ENCODE assay signal across 1 cellular context in the genomic region with DNA sequence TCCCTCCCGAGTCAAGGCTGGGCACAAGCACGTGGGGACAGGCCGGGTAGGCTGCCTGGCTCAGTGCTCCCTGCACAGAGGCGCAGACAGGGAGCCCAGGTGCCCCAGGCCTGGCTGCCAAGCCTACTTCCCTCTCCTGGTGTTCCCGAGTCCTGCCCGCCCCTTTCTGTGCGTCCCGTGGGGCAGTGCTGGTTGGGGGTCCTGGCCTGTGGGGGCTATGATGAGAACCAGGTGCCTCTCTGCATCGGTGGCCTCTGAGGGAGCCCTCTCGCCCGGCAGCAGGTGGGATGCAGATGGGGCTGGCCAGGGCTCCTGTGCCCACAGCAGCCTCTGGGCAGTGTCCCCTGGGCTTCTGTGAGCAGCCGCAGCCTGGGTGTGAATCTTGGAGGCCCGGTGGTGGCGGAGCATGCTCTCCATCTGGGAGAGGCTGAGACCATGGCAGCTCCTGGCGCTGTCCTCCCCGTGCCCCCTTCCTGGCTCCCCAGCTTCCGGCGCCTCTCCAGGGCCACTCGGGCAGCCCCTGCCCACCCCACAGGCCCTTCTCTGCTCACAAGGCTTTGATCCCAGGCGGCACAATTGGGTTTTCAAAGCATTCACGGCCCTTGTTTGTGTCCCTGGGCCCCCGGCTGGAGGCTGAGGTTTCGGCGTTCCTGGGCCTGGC.
TF ChIP-seq lines count a peak whose summit lies in the region.

No MANE protein-coding gene starts in this region.

TF ChIP-seq in HepG2, 621 proteins besides CTCF, POLR2A, EP300 and RAD21 (continued from another document and continues in another):
- TF ChIP-seq, protein P1, sequence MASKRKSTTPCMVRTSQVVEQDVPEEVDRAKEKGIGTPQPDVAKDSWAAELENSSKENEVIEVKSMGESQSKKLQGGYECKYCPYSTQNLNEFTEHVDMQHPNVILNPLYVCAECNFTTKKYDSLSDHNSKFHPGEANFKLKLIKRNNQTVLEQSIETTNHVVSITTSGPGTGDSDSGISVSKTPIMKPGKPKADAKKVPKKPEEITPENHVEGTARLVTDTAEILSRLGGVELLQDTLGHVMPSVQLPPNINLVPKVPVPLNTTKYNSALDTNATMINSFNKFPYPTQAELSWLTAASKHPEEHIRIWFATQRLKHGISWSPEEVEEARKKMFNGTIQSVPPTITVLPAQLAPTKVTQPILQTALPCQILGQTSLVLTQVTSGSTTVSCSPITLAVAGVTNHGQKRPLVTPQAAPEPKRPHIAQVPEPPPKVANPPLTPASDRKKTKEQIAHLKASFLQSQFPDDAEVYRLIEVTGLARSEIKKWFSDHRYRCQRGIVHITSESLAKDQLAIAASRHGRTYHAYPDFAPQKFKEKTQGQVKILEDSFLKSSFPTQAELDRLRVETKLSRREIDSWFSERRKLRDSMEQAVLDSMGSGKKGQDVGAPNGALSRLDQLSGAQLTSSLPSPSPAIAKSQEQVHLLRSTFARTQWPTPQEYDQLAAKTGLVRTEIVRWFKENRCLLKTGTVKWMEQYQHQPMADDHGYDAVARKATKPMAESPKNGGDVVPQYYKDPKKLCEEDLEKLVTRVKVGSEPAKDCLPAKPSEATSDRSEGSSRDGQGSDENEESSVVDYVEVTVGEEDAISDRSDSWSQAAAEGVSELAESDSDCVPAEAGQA (IDR thresholded peaks at IDR 0.05; ENCODE audit: low read depth), result no peak
- TF ChIP-seq, protein P1 (CRISPR knock-in tag; IDR thresholded peaks at IDR 0.05; ENCODE audit: borderline replicate concordance), result no peak
- TF ChIP-seq ZSCAN9 (CRISPR knock-in tag; IDR thresholded peaks at IDR 0.05; ENCODE audit: borderline replicate concordance) (no peak), ZFP82 (CRISPR knock-in tag; IDR thresholded peaks at IDR 0.05; ENCODE audit: borderline replicate concordance) (no peak), CCDC6 (CRISPR knock-in tag; IDR thresholded peaks at IDR 0.05) (no peak), ATF7 (IDR thresholded peaks at IDR 0.05) (no peak), ATF7 (CRISPR knock-in tag; IDR thresholded peaks at IDR 0.05) (no peak), SIN3B (IDR thresholded peaks at IDR 0.05; ENCODE audit: low read length) (no peak), PPARG (CRISPR knock-in tag; conservative IDR thresholded peaks at IDR 0.05) (no peak), KDM5B (CRISPR knock-in tag; IDR thresholded peaks at IDR 0.05; ENCODE audit: borderline replicate concordance) (no peak), NR2F6 (IDR thresholded peaks at IDR 0.05) (peak; percentile 71), NR2F6 (CRISPR knock-in tag; IDR thresholded peaks at IDR 0.05) (peak; percentile 38; the same call in 1 of the 2 replicates), RFX5 (IDR thresholded peaks at IDR 0.05; ENCODE audit: low read depth, low read length) (no peak), SMAD9 (CRISPR knock-in tag; IDR thresholded peaks at IDR 0.05) (no peak), TEAD3 (CRISPR knock-in tag; optimal IDR thresholded peaks at IDR 0.05; ENCODE audit: borderline replicate concordance) (no peak), ZBTB38 (CRISPR knock-in tag; IDR thresholded peaks at IDR 0.05) (no peak; the same call in 1 of the 2 replicates), ZNF556 (CRISPR knock-in tag; IDR thresholded peaks at IDR 0.05; ENCODE audit: borderline replicate concordance) (no peak), ZKSCAN1 (IDR thresholded peaks at IDR 0.05; ENCODE audit: low read length) (no peak), ARNT2 (CRISPR knock-in tag; IDR thresholded peaks at IDR 0.05; ENCODE audit: low read depth) (no peak), PHF5A (CRISPR knock-in tag; IDR thresholded peaks at IDR 0.05; ENCODE audit: low read depth, unreplicated experiment) (no peak), ZNF143 (CRISPR knock-in tag; IDR thresholded peaks at IDR 0.05) (no peak; the same call in 1 of the 2 replicates), ZNF772 (CRISPR knock-in tag; IDR thresholded peaks at IDR 0.05) (no peak), ZNF841 (CRISPR knock-in tag; IDR thresholded peaks at IDR 0.05; ENCODE audit: borderline replicate concordance) (no peak), ZNF605 (CRISPR knock-in tag; IDR thresholded peaks at IDR 0.05) (no peak), ZNF83 (CRISPR knock-in tag; IDR thresholded peaks at IDR 0.05; ENCODE audit: borderline replicate concordance) (no peak), ZNF460 (CRISPR knock-in tag; IDR thresholded peaks at IDR 0.05; ENCODE audit: borderline replicate concordance) (no peak), CEBPB (IDR thresholded peaks at IDR 0.05; ENCODE audit: borderline replicate concordance, low read depth, low read length) (no peak), PLRG1 (conservative IDR thresholded peaks at IDR 0.05) (no peak), SOX13 (IDR thresholded peaks at IDR 0.05) (peak; percentile 79), SOX13 (CRISPR knock-in tag; conservative IDR thresholded peaks at IDR 0.05 in 1 of 2, IDR thresholded peaks at IDR 0.05 in 1 of 2) (peak in 1 of 2 experiments; percentile 86; a peak in 2 of 4 replicates), RBFOX2 (IDR thresholded peaks at IDR 0.05; ENCODE audit: low read depth, low read length) (peak; percentile 75), GATAD2A (CRISPR knock-in tag; IDR thresholded peaks at IDR 0.05) (peak; percentile 81), POLR2AphosphoS5 (IDR thresholded peaks at IDR 0.05; ENCODE audit: low read depth, low read length) (no peak), NFKB2 (CRISPR knock-in tag; IDR thresholded peaks at IDR 0.05; ENCODE audit: borderline replicate concordance) (no peak)
- TF ChIP-seq, protein P2, sequence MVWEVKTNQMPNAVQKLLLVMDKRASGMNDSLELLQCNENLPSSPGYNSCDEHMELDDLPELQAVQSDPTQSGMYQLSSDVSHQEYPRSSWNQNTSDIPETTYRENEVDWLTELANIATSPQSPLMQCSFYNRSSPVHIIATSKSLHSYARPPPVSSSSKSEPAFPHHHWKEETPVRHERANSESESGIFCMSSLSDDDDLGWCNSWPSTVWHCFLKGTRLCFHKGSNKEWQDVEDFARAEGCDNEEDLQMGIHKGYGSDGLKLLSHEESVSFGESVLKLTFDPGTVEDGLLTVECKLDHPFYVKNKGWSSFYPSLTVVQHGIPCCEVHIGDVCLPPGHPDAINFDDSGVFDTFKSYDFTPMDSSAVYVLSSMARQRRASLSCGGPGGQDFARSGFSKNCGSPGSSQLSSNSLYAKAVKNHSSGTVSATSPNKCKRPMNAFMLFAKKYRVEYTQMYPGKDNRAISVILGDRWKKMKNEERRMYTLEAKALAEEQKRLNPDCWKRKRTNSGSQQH (CRISPR knock-in tag; IDR thresholded peaks at IDR 0.05; ENCODE audit: low read depth), result no peak
- TF ChIP-seq, protein P3, sequence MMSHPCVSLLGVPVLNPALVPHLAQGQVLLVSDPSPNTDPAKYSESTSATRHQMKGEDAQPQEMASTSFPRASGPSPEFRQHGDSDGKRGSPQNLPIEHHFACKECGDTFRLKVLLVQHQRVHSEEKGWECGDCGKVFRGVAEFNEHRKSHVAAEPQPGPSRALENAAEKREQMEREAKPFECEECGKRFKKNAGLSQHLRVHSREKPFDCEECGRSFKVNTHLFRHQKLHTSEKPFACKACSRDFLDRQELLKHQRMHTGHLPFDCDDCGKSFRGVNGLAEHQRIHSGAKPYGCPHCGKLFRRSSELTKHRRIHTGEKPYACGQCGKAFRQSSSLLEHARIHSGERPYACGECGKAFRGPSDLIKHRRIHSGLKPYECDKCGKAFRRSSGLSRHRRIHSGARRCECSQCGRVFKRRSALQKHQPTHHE (CRISPR knock-in tag; IDR thresholded peaks at IDR 0.05; ENCODE audit: borderline replicate concordance), result no peak
- TF ChIP-seq, protein P4, sequence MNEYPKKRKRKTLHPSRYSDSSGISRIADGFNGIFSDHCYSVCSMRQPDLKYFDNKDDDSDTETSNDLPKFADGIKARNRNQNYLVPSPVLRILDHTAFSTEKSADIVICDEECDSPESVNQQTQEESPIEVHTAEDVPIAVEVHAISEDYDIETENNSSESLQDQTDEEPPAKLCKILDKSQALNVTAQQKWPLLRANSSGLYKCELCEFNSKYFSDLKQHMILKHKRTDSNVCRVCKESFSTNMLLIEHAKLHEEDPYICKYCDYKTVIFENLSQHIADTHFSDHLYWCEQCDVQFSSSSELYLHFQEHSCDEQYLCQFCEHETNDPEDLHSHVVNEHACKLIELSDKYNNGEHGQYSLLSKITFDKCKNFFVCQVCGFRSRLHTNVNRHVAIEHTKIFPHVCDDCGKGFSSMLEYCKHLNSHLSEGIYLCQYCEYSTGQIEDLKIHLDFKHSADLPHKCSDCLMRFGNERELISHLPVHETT (CRISPR knock-in tag; conservative IDR thresholded peaks at IDR 0.05), result no peak
- TF ChIP-seq, protein P5, sequence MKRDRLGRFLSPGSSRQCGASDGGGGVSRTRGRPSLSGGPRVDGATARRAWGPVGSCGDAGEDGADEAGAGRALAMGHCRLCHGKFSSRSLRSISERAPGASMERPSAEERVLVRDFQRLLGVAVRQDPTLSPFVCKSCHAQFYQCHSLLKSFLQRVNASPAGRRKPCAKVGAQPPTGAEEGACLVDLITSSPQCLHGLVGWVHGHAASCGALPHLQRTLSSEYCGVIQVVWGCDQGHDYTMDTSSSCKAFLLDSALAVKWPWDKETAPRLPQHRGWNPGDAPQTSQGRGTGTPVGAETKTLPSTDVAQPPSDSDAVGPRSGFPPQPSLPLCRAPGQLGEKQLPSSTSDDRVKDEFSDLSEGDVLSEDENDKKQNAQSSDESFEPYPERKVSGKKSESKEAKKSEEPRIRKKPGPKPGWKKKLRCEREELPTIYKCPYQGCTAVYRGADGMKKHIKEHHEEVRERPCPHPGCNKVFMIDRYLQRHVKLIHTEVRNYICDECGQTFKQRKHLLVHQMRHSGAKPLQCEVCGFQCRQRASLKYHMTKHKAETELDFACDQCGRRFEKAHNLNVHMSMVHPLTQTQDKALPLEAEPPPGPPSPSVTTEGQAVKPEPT (CRISPR knock-in tag; IDR thresholded peaks at IDR 0.05; ENCODE audit: low read depth), result no peak
- TF ChIP-seq, protein P6, sequence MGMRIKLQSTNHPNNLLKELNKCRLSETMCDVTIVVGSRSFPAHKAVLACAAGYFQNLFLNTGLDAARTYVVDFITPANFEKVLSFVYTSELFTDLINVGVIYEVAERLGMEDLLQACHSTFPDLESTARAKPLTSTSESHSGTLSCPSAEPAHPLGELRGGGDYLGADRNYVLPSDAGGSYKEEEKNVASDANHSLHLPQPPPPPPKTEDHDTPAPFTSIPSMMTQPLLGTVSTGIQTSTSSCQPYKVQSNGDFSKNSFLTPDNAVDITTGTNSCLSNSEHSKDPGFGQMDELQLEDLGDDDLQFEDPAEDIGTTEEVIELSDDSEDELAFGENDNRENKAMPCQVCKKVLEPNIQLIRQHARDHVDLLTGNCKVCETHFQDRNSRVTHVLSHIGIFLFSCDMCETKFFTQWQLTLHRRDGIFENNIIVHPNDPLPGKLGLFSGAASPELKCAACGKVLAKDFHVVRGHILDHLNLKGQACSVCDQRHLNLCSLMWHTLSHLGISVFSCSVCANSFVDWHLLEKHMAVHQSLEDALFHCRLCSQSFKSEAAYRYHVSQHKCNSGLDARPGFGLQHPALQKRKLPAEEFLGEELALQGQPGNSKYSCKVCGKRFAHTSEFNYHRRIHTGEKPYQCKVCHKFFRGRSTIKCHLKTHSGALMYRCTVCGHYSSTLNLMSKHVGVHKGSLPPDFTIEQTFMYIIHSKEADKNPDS (CRISPR knock-in tag; IDR thresholded peaks at IDR 0.05), result no peak
- TF ChIP-seq, protein P7, sequence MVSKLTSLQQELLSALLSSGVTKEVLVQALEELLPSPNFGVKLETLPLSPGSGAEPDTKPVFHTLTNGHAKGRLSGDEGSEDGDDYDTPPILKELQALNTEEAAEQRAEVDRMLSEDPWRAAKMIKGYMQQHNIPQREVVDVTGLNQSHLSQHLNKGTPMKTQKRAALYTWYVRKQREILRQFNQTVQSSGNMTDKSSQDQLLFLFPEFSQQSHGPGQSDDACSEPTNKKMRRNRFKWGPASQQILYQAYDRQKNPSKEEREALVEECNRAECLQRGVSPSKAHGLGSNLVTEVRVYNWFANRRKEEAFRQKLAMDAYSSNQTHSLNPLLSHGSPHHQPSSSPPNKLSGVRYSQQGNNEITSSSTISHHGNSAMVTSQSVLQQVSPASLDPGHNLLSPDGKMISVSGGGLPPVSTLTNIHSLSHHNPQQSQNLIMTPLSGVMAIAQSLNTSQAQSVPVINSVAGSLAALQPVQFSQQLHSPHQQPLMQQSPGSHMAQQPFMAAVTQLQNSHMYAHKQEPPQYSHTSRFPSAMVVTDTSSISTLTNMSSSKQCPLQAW (CRISPR knock-in tag; IDR thresholded peaks at IDR 0.05), result no peak
- TF ChIP-seq, protein P8, sequence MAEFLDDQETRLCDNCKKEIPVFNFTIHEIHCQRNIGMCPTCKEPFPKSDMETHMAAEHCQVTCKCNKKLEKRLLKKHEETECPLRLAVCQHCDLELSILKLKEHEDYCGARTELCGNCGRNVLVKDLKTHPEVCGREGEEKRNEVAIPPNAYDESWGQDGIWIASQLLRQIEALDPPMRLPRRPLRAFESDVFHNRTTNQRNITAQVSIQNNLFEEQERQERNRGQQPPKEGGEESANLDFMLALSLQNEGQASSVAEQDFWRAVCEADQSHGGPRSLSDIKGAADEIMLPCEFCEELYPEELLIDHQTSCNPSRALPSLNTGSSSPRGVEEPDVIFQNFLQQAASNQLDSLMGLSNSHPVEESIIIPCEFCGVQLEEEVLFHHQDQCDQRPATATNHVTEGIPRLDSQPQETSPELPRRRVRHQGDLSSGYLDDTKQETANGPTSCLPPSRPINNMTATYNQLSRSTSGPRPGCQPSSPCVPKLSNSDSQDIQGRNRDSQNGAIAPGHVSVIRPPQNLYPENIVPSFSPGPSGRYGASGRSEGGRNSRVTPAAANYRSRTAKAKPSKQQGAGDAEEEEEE (CRISPR knock-in tag; IDR thresholded peaks at IDR 0.05; ENCODE audit: borderline replicate concordance), result 0 out of 2 replicates have a peak, but pooled peaks have one; percentile 44
